ENCODE assay signal across 11 cellular contexts in the genomic region with DNA sequence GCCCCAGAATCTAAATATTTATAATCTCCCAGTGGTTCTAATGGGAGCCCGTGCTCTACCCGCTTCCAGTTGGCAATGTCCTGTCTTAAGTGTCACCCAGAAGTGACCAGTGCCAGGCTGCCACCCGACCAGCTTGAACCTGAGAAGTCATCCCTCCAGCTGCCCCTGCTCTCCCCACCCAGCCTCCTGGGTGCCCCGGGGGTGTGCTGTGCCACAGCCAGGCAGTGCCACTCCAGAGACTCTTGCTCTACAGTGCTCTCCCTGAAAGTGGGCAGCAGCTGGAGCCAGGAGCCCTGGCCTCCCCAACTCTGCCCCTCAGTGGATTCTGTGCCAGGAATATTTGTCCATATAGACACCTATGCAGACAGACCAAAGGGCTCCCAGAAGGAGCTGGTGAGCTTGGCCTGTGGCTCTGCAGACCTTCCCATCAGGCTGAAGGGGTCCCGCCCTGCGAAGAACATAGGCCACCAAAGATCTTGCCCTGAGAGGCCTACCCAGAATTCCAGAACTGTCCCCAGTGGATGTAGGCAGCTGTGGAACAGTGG. TPM values are rescaled to one million over a fixed set of nuclear protein-coding genes. Genes with fewer than 3 reads are reported as not detected.
"Had no signal": no experiment of that assay in that cellular context is flagged by ENCODE, and none has a peak within 500 bp of the region (broad histone marks: within the 10 kb centered on the region; RNA-seq: fewer than 3 reads in every experiment).

No MANE protein-coding gene starts in this region.

- H3K36me3 Mint-ChIP-seq: stimulated activated memory B cell treated with anti-CD40 and anti-IgM and Interleukin-4, amounts not matched to agents 10 μg/mL and 1 μg/mL and 100 μg/mL, for 72 hours had no signal

- H3K9me3 Mint-ChIP-seq: stimulated activated memory B cell treated with anti-CD40 and anti-IgM and Interleukin-4, amounts not matched to agents 10 μg/mL and 1 μg/mL and 100 μg/mL, for 72 hours; T-helper 2 cell treated with Interferon-gamma antibody and Interleukin-4, amounts not matched to agents 5 μg/mL and 100 μg/mL, for 36 hours had no signal

- H3K36me3 ChIP-seq: pancreas had no signal

- DNase-seq: activated CD4-positive, alpha-beta T cell treated with anti-CD3 and anti-CD28 coated beads, Interleukin-2, amount 50 U/mL, for 48 hours; activated naive CD4-positive, alpha-beta T cell treated with anti-CD3 and anti-CD28 coated beads, Interleukin-2, amount 50 U/mL, for 16 hours; cerebellar nuclear complex; kidney glomerular epithelial cell; SHP77 treated with DMSO at 0.1 percent for 48 hours had no signal

- H3K27me3 ChIP-seq: hepatocyte, pancreas had no signal

- H3K4me2 ChIP-seq: hepatocyte, smooth muscle cell had no signal

- H3K27ac ChIP-seq: hepatocyte, pancreas had no signal

- H3K27ac Mint-ChIP-seq: stimulated activated memory B cell treated with anti-CD40 and anti-IgM and Interleukin-4, amounts not matched to agents 10 μg/mL and 1 μg/mL and 100 μg/mL, for 72 hours; T-helper 2 cell treated with Interferon-gamma antibody and Interleukin-4, amounts not matched to agents 5 μg/mL and 100 μg/mL, for 36 hours had no signal

- H3K4me3 ChIP-seq: hepatocyte, pancreas, smooth muscle cell had no signal

- H3K9me3 ChIP-seq: pancreas had no signal

- H3K4me1 ChIP-seq: pancreas had no signal

- H3K27me3 Mint-ChIP-seq: stimulated activated memory B cell treated with anti-CD40 and anti-IgM and Interleukin-4, amounts not matched to agents 10 μg/mL and 1 μg/mL and 100 μg/mL, for 72 hours had no signal

- H3K4me3 Mint-ChIP-seq: stimulated activated memory B cell treated with anti-CD40 and anti-IgM and Interleukin-4, amounts not matched to agents 10 μg/mL and 1 μg/mL and 100 μg/mL, for 72 hours; T-helper 2 cell treated with Interferon-gamma antibody and Interleukin-4, amounts not matched to agents 5 μg/mL and 100 μg/mL, for 36 hours had no signal

RNA-seq across cellular contexts. Expression of gene EPS8L3, which starts 9.0 kb away (rescaled TPM):
- total RNA-seq: dermis microvascular lymphatic vessel endothelial cell, smooth muscle cell had no signal
